1 cellular context compared by ENCODE assay signal in the genomic region with DNA sequence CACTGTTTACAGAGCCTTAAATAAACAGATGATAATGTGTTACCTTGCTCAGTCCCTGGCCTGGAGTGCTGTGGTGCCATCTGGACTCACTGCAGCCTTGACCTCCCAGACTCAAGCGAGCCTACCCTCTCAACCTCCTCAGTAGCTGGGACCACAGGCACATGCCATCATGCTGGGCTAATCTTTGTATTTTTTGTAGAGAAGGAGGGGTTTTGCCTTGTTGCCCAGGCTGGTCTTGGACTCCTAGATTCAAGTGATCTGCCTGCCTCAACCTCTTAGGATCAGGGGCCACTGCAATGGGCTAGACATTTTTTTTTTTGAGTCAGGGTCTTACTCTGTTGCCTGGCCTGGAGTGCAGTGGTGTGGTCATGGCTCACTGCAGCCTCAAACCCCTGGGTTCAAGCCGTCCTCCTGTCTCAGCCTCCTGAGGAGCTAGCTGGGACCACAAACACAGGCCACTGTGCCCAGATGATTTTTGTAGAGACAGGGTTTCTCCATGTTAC.
A peak's percentile ranks its signal among the peaks of the same experiment; 100 is the strongest.
TF ChIP-seq lines count a peak whose summit lies in the region.

No MANE protein-coding gene starts in this region.

TF ChIP-seq in HepG2, 621 proteins besides CTCF, POLR2A, EP300 and RAD21 (continued from another document and continues in another):
- TF ChIP-seq BCL3 (CRISPR knock-in tag; IDR thresholded peaks at IDR 0.05) (peak; percentile 61; the same call in 1 of the 2 replicates), FOXP1 (IDR thresholded peaks at IDR 0.05) (peak; percentile 81), FOXP1 (CRISPR knock-in tag; IDR thresholded peaks at IDR 0.05) (peak; percentile 97), HNRNPH1 (optimal IDR thresholded peaks at IDR 0.05; ENCODE audit: low read depth, low read length) (no peak), ZNF879 (CRISPR knock-in tag; IDR thresholded peaks at IDR 0.05) (no peak), ZSCAN20 (CRISPR knock-in tag; IDR thresholded peaks at IDR 0.05; ENCODE audit: borderline replicate concordance) (no peak), ZNF446 (CRISPR knock-in tag; IDR thresholded peaks at IDR 0.05) (no peak), HNF4G (IDR thresholded peaks at IDR 0.05; ENCODE audit: borderline replicate concordance, low read depth, low read length) (peak; percentile 85), HNF4G (CRISPR knock-in tag; IDR thresholded peaks at IDR 0.05; ENCODE audit: borderline replicate concordance, low read depth) (peak; percentile 67; the same call in 1 of the 2 replicates), ZNF891 (CRISPR knock-in tag; IDR thresholded peaks at IDR 0.05) (no peak; the same call in 1 of the 2 replicates), KLF13 (CRISPR knock-in tag; IDR thresholded peaks at IDR 0.05) (0 out of 2 replicates have a peak, but pooled peaks have one; percentile 59), NFE2L1 (CRISPR knock-in tag; IDR thresholded peaks at IDR 0.05; ENCODE audit: borderline replicate concordance) (no peak), FOXO4 (CRISPR knock-in tag; conservative IDR thresholded peaks at IDR 0.05) (no peak), ZNF83 (CRISPR knock-in tag; IDR thresholded peaks at IDR 0.05; ENCODE audit: borderline replicate concordance) (no peak; the same call in 1 of the 2 replicates), THYN1 (CRISPR knock-in tag; IDR thresholded peaks at IDR 0.05; ENCODE audit: borderline replicate concordance, low read depth) (no peak), MTA1 (CRISPR knock-in tag; IDR thresholded peaks at IDR 0.05; ENCODE audit: borderline replicate concordance) (peak; percentile 98), ZNF20 (CRISPR knock-in tag; IDR thresholded peaks at IDR 0.05) (no peak), TBP (CRISPR knock-in tag; IDR thresholded peaks at IDR 0.05) (no peak), MED8 (CRISPR knock-in tag; IDR thresholded peaks at IDR 0.05; ENCODE audit: insufficient replicate concordance) (peak; percentile 62), RFX3 (CRISPR knock-in tag; IDR thresholded peaks at IDR 0.05) (no peak; the same call in 1 of the 2 replicates), ZNF362 (CRISPR knock-in tag; IDR thresholded peaks at IDR 0.05; ENCODE audit: borderline replicate concordance) (peak; percentile 95), MEIS1 (CRISPR knock-in tag; IDR thresholded peaks at IDR 0.05; ENCODE audit: borderline replicate concordance) (no peak), NFE2L2 (IDR thresholded peaks at IDR 0.05; ENCODE audit: low read length) (no peak), MBNL3 (CRISPR knock-in tag; conservative IDR thresholded peaks at IDR 0.05) (no peak), ZNF567 (CRISPR knock-in tag; IDR thresholded peaks at IDR 0.05; ENCODE audit: borderline replicate concordance) (peak; percentile 42; the same call in 1 of the 2 replicates), MLXIP (CRISPR knock-in tag; IDR thresholded peaks at IDR 0.05; ENCODE audit: borderline replicate concordance) (no peak), GTF3A (CRISPR knock-in tag; conservative IDR thresholded peaks at IDR 0.05) (0 out of 2 replicates have a peak, but pooled peaks have one; percentile 73), CBFB (CRISPR knock-in tag; IDR thresholded peaks at IDR 0.05) (no peak), THAP8 (CRISPR knock-in tag; IDR thresholded peaks at IDR 0.05; ENCODE audit: borderline replicate concordance) (no peak), MAFG (CRISPR knock-in tag; IDR thresholded peaks at IDR 0.05) (no peak), RBFOX2 (IDR thresholded peaks at IDR 0.05; ENCODE audit: low read depth, low read length) (no peak), ZNF296 (CRISPR knock-in tag; conservative IDR thresholded peaks at IDR 0.05) (no peak), RXRA (CRISPR knock-in tag; IDR thresholded peaks at IDR 0.05) (peak; percentile 95), HNRNPK (IDR thresholded peaks at IDR 0.05; ENCODE audit: low read depth, low read length, poor library complexity, severe bottlenecking) (no peak), ZSCAN12 (CRISPR knock-in tag; IDR thresholded peaks at IDR 0.05) (no peak), MAF1 (CRISPR knock-in tag; IDR thresholded peaks at IDR 0.05; ENCODE audit: borderline replicate concordance) (0 out of 2 replicates have a peak, but pooled peaks have one; percentile 58), PRMT3 (CRISPR knock-in tag; IDR thresholded peaks at IDR 0.05; ENCODE audit: borderline replicate concordance, low read depth) (no peak; the same call in 1 of the 2 replicates)
- TF ChIP-seq, protein P1, sequence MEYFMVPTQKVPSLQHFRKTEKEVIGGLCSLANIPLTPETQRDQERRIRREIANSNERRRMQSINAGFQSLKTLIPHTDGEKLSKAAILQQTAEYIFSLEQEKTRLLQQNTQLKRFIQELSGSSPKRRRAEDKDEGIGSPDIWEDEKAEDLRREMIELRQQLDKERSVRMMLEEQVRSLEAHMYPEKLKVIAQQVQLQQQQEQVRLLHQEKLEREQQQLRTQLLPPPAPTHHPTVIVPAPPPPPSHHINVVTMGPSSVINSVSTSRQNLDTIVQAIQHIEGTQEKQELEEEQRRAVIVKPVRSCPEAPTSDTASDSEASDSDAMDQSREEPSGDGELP (IDR thresholded peaks at IDR 0.05; ENCODE audit: borderline replicate concordance, low read depth), result peak; percentile 78; the same call in 1 of the 2 replicates
- TF ChIP-seq, protein P2, sequence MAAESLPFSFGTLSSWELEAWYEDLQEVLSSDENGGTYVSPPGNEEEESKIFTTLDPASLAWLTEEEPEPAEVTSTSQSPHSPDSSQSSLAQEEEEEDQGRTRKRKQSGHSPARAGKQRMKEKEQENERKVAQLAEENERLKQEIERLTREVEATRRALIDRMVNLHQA (CRISPR knock-in tag; IDR thresholded peaks at IDR 0.05), result no peak
- TF ChIP-seq, protein P3, sequence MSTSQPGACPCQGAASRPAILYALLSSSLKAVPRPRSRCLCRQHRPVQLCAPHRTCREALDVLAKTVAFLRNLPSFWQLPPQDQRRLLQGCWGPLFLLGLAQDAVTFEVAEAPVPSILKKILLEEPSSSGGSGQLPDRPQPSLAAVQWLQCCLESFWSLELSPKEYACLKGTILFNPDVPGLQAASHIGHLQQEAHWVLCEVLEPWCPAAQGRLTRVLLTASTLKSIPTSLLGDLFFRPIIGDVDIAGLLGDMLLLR (CRISPR knock-in tag; IDR thresholded peaks at IDR 0.05), result no peak
- TF ChIP-seq, protein P4, sequence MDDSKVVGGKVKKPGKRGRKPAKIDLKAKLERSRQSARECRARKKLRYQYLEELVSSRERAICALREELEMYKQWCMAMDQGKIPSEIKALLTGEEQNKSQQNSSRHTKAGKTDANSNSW (CRISPR knock-in tag; IDR thresholded peaks at IDR 0.05; ENCODE audit: borderline replicate concordance), result 0 out of 2 replicates have a peak, but pooled peaks have one; percentile 38
- TF ChIP-seq, protein P5, sequence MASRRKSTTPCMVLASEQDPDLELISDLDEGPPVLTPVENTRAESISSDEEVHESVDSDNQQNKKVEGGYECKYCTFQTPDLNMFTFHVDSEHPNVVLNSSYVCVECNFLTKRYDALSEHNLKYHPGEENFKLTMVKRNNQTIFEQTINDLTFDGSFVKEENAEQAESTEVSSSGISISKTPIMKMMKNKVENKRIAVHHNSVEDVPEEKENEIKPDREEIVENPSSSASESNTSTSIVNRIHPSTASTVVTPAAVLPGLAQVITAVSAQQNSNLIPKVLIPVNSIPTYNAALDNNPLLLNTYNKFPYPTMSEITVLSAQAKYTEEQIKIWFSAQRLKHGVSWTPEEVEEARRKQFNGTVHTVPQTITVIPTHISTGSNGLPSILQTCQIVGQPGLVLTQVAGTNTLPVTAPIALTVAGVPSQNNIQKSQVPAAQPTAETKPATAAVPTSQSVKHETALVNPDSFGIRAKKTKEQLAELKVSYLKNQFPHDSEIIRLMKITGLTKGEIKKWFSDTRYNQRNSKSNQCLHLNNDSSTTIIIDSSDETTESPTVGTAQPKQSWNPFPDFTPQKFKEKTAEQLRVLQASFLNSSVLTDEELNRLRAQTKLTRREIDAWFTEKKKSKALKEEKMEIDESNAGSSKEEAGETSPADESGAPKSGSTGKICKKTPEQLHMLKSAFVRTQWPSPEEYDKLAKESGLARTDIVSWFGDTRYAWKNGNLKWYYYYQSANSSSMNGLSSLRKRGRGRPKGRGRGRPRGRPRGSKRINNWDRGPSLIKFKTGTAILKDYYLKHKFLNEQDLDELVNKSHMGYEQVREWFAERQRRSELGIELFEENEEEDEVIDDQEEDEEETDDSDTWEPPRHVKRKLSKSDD (CRISPR knock-in tag; IDR thresholded peaks at IDR 0.05; ENCODE audit: low read depth), result peak; percentile 66; the same call in 1 of the 2 replicates
- TF ChIP-seq, protein P6, sequence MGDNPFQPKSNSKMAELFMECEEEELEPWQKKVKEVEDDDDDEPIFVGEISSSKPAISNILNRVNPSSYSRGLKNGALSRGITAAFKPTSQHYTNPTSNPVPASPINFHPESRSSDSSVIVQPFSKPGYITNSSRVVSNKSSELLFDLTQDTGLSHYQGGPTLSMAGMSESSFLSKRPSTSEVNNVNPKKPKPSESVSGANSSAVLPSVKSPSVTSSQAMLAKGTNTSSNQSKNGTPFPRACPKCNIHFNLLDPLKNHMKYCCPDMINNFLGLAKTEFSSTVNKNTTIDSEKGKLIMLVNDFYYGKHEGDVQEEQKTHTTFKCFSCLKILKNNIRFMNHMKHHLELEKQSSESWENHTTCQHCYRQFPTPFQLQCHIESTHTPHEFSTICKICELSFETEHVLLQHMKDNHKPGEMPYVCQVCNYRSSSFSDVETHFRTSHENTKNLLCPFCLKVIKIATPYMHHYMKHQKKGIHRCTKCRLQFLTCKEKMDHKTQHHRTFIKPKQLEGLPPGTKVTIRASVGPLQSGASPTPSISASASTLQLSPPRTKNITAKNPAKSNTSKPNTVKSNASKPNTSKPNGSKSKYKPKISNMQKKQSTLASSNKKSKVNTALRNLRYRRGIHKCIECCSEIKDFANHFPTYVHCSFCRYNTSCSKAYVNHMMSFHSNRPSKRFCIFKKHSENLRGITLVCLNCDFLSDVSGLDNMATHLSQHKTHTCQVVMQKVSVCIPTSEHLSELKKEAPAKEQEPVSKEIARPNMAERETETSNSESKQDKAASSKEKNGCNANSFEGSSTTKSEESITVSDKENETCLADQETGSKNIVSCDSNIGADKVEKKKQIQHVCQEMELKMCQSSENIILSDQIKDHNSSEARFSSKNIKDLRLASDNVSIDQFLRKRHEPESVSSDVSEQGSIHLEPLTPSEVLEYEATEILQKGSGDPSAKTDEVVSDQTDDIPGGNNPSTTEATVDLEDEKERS (CRISPR knock-in tag; IDR thresholded peaks at IDR 0.05), result no peak
- TF ChIP-seq, protein P7, sequence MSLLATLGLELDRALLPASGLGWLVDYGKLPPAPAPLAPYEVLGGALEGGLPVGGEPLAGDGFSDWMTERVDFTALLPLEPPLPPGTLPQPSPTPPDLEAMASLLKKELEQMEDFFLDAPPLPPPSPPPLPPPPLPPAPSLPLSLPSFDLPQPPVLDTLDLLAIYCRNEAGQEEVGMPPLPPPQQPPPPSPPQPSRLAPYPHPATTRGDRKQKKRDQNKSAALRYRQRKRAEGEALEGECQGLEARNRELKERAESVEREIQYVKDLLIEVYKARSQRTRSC (CRISPR knock-in tag; IDR thresholded peaks at IDR 0.05; ENCODE audit: low read depth), result 0 out of 2 replicates have a peak, but pooled peaks have one; percentile 54
